8 cellular contexts compared by ENCODE assay signal in genomic region chr13:80340643-80341097, GRCh38. TPM values are rescaled to one million over a fixed set of nuclear protein-coding genes. Genes with fewer than 3 reads are reported as not detected.
DNase-seq lines count a peak whose midpoint lies in the region; ATAC-seq and TF ChIP-seq lines count a peak whose summit lies in the region.

No MANE protein-coding gene starts in this region.

- H3K27me3 ChIP-seq in AG04450 (ENCODE audit: control insufficient read depth, insufficient read depth, low read length) = no peaks in the 10 kb centered on the region
- H3K27me3 ChIP-seq in esophagus squamous epithelium = peaks cover 0 to 5% (median 0%) of the 10 kb centered on the region in 4 donors

- TF ChIP-seq CTCF in AG04450 (IDR thresholded peaks at IDR 0.05; ENCODE audit: low read depth, low read length) = no peak
- TF ChIP-seq CTCF in esophagus squamous epithelium (IDR thresholded peaks at IDR 0.05) = no peak
- no peak for TF ChIP-seq CTCF in osteocyte (IDR thresholded peaks at IDR 0.05)

- ATAC-seq in GM18517 (IDR thresholded peaks at IDR 0.05; ENCODE audit: unreplicated experiment) = peak; percentile 19
- peak; percentile 19 for ATAC-seq in HG03103 (IDR thresholded peaks at IDR 0.05; ENCODE audit: low read depth, unreplicated experiment)
- no peak for ATAC-seq in HG03520 (IDR thresholded peaks at IDR 0.05; ENCODE audit: unreplicated experiment)

- H3K4me1 Mint-ChIP-seq in osteocyte (ENCODE audit: unreplicated experiment) = peaks cover 29% of the 10 kb centered on the region

- H3K4me1 ChIP-seq in esophagus squamous epithelium = peaks cover 8 to 55% (median 13%) of the 10 kb centered on the region in 3 donors

- H3K27ac ChIP-seq in AG04450 (ENCODE audit: low read depth, low read length) = peak overlapping the region; percentile 85
- H3K27ac ChIP-seq in esophagus squamous epithelium = peak overlapping the region; percentile 92 to 98 (median 96)

- intact Hi-C loops in esophagus squamous epithelium (cut with DNase I) = loop anchor here (5.0 kb wide), 1 partner anchor 858 kb away; the partner anchor contains the start of gene NDFIP2

- H3K27ac Mint-ChIP-seq in osteocyte (ENCODE audit: unreplicated experiment) = no peak overlapping the region

- no peaks in the 10 kb centered on the region for H3K27me3 Mint-ChIP-seq in osteocyte (ENCODE audit: unreplicated experiment)

- 0% methylated on average over 1 to 13 of the region's 44 CpGs for WGBS in esophagus squamous epithelium, 2 donors

- no peaks in the 10 kb centered on the region for H3K9me3 Mint-ChIP-seq in osteocyte (ENCODE audit: unreplicated experiment)

- TF ChIP-seq POLR2A in esophagus squamous epithelium (IDR thresholded peaks at IDR 0.05) = no peak

- peaks cover 6% of the 10 kb centered on the region; the same call in 1 of the 2 replicates for H3K9me3 ChIP-seq in AG04450 (ENCODE audit: control insufficient read depth, insufficient read depth, low read length)
- no peaks in the 10 kb centered on the region for H3K9me3 ChIP-seq in esophagus squamous epithelium

- no peak for DNase-seq in AG04450 (ENCODE audit: low read depth, low spot score)
- peak; percentile 27 for DNase-seq in SIG-M5 (lab: John Stamatoyannopoulos, UW)
- DNase-seq in esophagus squamous epithelium (lab: John Stamatoyannopoulos, UW) = peak; percentile 14
- DNase-seq in osteocyte (ENCODE audit: extremely low spot score, unreplicated experiment) = no peak
- DNase-seq in NCI-H128 (lab: John Stamatoyannopoulos, UW; ENCODE audit: unreplicated experiment) = no peak

- POLR2A ChIA-PET in AG04450 (lab: Yijun Ruan, JAX) = interaction anchor here (0.9 to 1.5 kb wide), 7 partner anchors 20 to 661 kb away, joined by 4 to 6 read pairs (median 5); no protein-coding TSS in a partner anchor

- CTCF ChIA-PET in AG04450 (lab: Charles Lee) = interaction anchor here (1.3 to 3.1 kb wide), 3 partner anchors 19 to 260 kb away, joined by 3 to 39 read pairs (median 12); no protein-coding TSS in a partner anchor

- H3K36me3 ChIP-seq in esophagus squamous epithelium = peaks cover 0 to 6% (median 0%) of the 10 kb centered on the region in 3 donors

- peak overlapping the region; percentile 66 for H3K4me3 Mint-ChIP-seq in osteocyte (ENCODE audit: unreplicated experiment)

- H3K4me3 ChIP-seq in AG04450 (ENCODE audit: low read depth, low read length) = peak overlapping the region; percentile 95
- peak overlapping the region; percentile 70 to 91 (median 83) for H3K4me3 ChIP-seq in esophagus squamous epithelium

- H3K36me3 Mint-ChIP-seq in osteocyte (ENCODE audit: unreplicated experiment) = peaks cover 10% of the 10 kb centered on the region

RNA-seq across cellular contexts. Expression of gene SPRY2, which starts 0.3 kb away (rescaled TPM):
- 15.2 and 16.9 TPM in 2 replicates for polyA plus RNA-seq in AG04450 (2011; rRNA removed)
- polyA minus RNA-seq in AG04450 (2011; rRNA and poly(A)+ RNA removed) = 18.2 and 28.5 TPM in 2 replicates
- 10 to 100 TPM in 2 of 4 donors, 1 to 10 TPM in 2; 4.5 to 29.0 (median 16.5) TPM for total RNA-seq in esophagus squamous epithelium
- 46.1 and 52.0 TPM in 2 replicates for total RNA-seq in osteocyte

Comparison
In these comparisons a context has a peak if more than half of its experiments do, and no peak if none do; other contexts are left out.
1. DNase-seq: peak in SIG-M5 (single experiment) and esophagus squamous epithelium (single experiment); none in AG04450 (single experiment), osteocyte (single experiment) and NCI-H128 (single experiment).